In genomic region chr1:160108888-160109662, GRCh38 we compare ENCODE assay signal across 1 cellular context.
A peak's percentile ranks its signal among the peaks of the same experiment; 100 is the strongest.
TF ChIP-seq lines count a peak whose summit lies in the region.

No MANE protein-coding gene starts in this region.

TF ChIP-seq in WTC11, 78 proteins besides CTCF, POLR2A, EP300 and RAD21 (continued from another document):
- TF ChIP-seq USF1 (CRISPR knock-in tag; IDR thresholded peaks at IDR 0.05) (no peak), ZNF423 (CRISPR knock-in tag; IDR thresholded peaks at IDR 0.05) (peak; percentile 95), CREB1 (CRISPR knock-in tag; IDR thresholded peaks at IDR 0.05) (no peak), GTF2I (CRISPR knock-in tag; conservative IDR thresholded peaks at IDR 0.05) (0 out of 2 replicates have a peak, but pooled peaks have one; percentile 19), ZNF416 (CRISPR knock-in tag; IDR thresholded peaks at IDR 0.05) (no peak), GRHL2 (CRISPR knock-in tag; IDR thresholded peaks at IDR 0.05; ENCODE audit: insufficient replicate concordance, severe bottlenecking) (no peak), NR1H2 (CRISPR knock-in tag; IDR thresholded peaks at IDR 0.05) (no peak), ARID4B (CRISPR knock-in tag; IDR thresholded peaks at IDR 0.05; ENCODE audit: borderline replicate concordance) (no peak), IRF1 (CRISPR knock-in tag; IDR thresholded peaks at IDR 0.05) (no peak), CBFB (CRISPR knock-in tag; IDR thresholded peaks at IDR 0.05; ENCODE audit: low read depth) (no peak), ZNF512 (CRISPR knock-in tag; IDR thresholded peaks at IDR 0.05; ENCODE audit: borderline replicate concordance) (no peak), OVOL2 (CRISPR knock-in tag; IDR thresholded peaks at IDR 0.05; ENCODE audit: borderline replicate concordance) (no peak), GABPB1 (CRISPR knock-in tag; IDR thresholded peaks at IDR 0.05) (peak; percentile 95), ZNF121 (CRISPR knock-in tag; IDR thresholded peaks at IDR 0.05) (no peak), CREM (CRISPR knock-in tag; IDR thresholded peaks at IDR 0.05) (no peak)
TF ChIP-seq in WTC11: peak in this region for 10.
